8 cellular contexts compared by ENCODE assay signal in the genomic region with DNA sequence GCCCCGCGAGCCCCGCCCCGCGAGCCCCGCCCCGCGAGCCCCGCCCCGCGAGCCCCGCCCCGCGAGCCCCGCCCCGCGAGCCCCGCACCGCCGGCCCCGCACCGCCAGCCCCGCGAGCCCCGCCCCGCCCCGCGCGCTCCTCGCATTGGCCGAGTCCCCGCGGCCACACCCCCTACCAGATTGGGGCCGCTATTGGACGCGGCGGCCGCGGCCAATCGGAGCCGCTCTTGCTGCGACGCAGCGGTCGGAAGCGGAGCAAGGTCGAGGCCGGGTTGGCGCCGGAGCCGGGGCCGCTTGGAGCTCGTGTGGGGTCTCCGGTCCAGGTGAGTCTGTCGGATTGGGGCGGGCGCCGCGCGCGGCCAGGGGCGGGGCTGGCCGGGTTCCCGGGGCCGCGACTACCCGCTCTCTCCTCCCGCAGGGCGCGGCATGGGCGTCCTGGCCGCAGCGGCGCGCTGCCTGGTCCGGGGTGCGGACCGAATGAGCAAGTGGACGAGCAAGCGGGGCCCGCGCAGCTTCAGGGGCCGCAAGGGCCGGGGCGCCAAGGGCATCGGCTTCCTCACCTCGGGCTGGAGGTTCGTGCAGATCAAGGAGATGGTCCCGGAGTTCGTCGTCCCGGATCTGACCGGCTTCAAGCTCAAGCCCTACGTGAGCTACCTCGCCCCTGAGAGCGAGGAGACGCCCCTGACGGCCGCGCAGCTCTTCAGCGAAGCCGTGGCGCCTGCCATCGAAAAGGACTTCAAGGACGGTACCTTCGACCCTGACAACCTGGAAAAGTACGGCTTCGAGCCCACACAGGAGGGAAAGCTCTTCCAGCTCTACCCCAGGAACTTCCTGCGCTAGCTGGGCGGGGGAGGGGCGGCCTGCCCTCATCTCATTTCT. TPM values are rescaled to one million over a fixed set of nuclear protein-coding genes. Genes with fewer than 3 reads are reported as not detected.
A peak's percentile ranks its signal among the peaks of the same experiment; 100 is the strongest.
DNase-seq lines count a peak whose midpoint lies in the region; ATAC-seq, FAIRE-seq and TF ChIP-seq lines count a peak whose summit lies in the region.

A gene (plus strand): TSS at position 224 of the 879 bp plus-strand sequence. CDS start 203 bp downstream, at position 427.

- H3K9me3 ChIP-seq in pancreas, result no peaks in the 10 kb centered on the region
- H3K9me3 ChIP-seq in thyroid gland, result no peaks in the 10 kb centered on the region

- H3K27ac Mint-ChIP-seq in activated naive CD8-positive, alpha-beta T cell treated with anti-CD3 and anti-CD28 coated beads, Interleukin-2, amount 10 ng/mL, durations not matched to agents 7 days and 5 days, result peak within 1 kb of the TSS; percentile 69

- no peak for TF ChIP-seq CTCF in pancreas (IDR thresholded peaks at IDR 0.05)
- TF ChIP-seq CTCF in thyroid gland (IDR thresholded peaks at IDR 0.05), result no peak

- intact Hi-C loops in head of caudate nucleus (cut with DNase I), result loop anchor here (5.0 kb wide), 1 partner anchor 40 kb away; a partner anchor contains a TSS
- intact Hi-C loops in pancreas (cut with DNase I), result no loop called here
- intact Hi-C loops in thyroid gland (cut with DNase I), result loop anchor here (10.0 kb wide), 1 partner anchor 63 kb away; a partner anchor contains a TSS

- CTCF ChIA-PET in HEK293T (lab: Yijun Ruan, JAX), result interaction anchor here (0.8 kb wide), 1 partner anchor 12 kb away, joined by 3 read pairs; no protein-coding TSS in a partner anchor

- H3K4me3 ChIP-seq in pancreas (peak within 1 kb of the TSS; percentile 69 to 93 (median 78)), thyroid gland (replicated peaks in 1 of 3) (peak within 1 kb of the TSS; percentile 7 to 89 (median 78))

- H3K4me1 ChIP-seq in pancreas (peaks cover 0 to 6% (median 3%) of the 10 kb centered on the region in 3 donors), thyroid gland (peaks cover 27 to 29% of the 10 kb centered on the region in 2 donors)

- peak within 1 kb of the TSS; percentile 77 for H3K4me3 Mint-ChIP-seq in activated naive CD8-positive, alpha-beta T cell treated with anti-CD3 and anti-CD28 coated beads, Interleukin-2, amount 10 ng/mL, durations not matched to agents 7 days and 5 days

- 1% methylated on average over 60 to 108 of the region's 111 CpGs for WGBS in pancreas, 2 donors
- WGBS in thyroid gland, 2 donors, result 5 to 9% methylated on average over 15 to 28 of the region's 111 CpGs

- FAIRE-seq in pancreas (lab: Jason Lieb, UNC), result no peak

- TF ChIP-seq POLR2A in thyroid gland (IDR thresholded peaks at IDR 0.05), result peak in 1 of 2 donors; percentile 72

- H3K27me3 Mint-ChIP-seq in activated naive CD8-positive, alpha-beta T cell treated with anti-CD3 and anti-CD28 coated beads, Interleukin-2, amount 10 ng/mL, durations not matched to agents 7 days and 5 days, result no peaks in the 10 kb centered on the region

- H3K27me3 ChIP-seq in pancreas (no peaks in the 10 kb centered on the region), thyroid gland (no peaks in the 10 kb centered on the region)

- peak within 1 kb of the TSS; percentile 72 to 86 (median 82) for H3K27ac ChIP-seq in pancreas
- peak within 1 kb of the TSS; percentile 69 to 92 (median 87) for H3K27ac ChIP-seq in thyroid gland

- no peaks in the 10 kb centered on the region for H3K9me3 Mint-ChIP-seq in activated naive CD8-positive, alpha-beta T cell treated with anti-CD3 and anti-CD28 coated beads, Interleukin-2, amount 10 ng/mL, durations not matched to agents 7 days and 5 days

- DNase-seq in GM04503 (ENCODE audit: low read depth), result peak; percentile 31
- peak; percentile 98 for DNase-seq in HEK293T (ENCODE audit: extremely low spot score)
- DNase-seq in NCI-H1092 (lab: John Stamatoyannopoulos, UW), result peak; percentile 93
- DNase-seq in SW 1271 (lab: John Stamatoyannopoulos, UW), result peak; percentile 74 to 78
- DNase-seq in activated naive CD8-positive, alpha-beta T cell treated with anti-CD3 and anti-CD28 coated beads, Interleukin-2, amount 10 ng/mL, durations not matched to agents 7 days and 5 days, result peak; percentile 96
- DNase-seq in head of caudate nucleus, result peak; percentile 70 to 98 (median 91)
- peak; percentile 87 to 98 (median 90) for DNase-seq in pancreas
- peak; percentile 86 to 90 for DNase-seq in thyroid gland

- peaks cover 7% of the 10 kb centered on the region for H3K4me1 Mint-ChIP-seq in activated naive CD8-positive, alpha-beta T cell treated with anti-CD3 and anti-CD28 coated beads, Interleukin-2, amount 10 ng/mL, durations not matched to agents 7 days and 5 days

- POLR2A ChIA-PET in HEK293T (lab: Yijun Ruan, JAX), result interaction anchor here (0.8 to 1.8 kb wide), 9 partner anchors 8 to 422 kb away, joined by 3 to 7 read pairs (median 4); a partner anchor contains a TSS
- POLR2A ChIA-PET in activated naive CD8-positive, alpha-beta T cell treated with anti-CD3 and anti-CD28 coated beads, Interleukin-2, amount 10 ng/mL, durations not matched to agents 7 days and 5 days (lab: Charles Lee), result interaction anchor here (0.8 to 1.8 kb wide), 11 partner anchors 12 to 311 kb away, joined by 3 to 11 read pairs (median 5); a partner anchor contains a TSS

- H3K36me3 Mint-ChIP-seq in activated naive CD8-positive, alpha-beta T cell treated with anti-CD3 and anti-CD28 coated beads, Interleukin-2, amount 10 ng/mL, durations not matched to agents 7 days and 5 days, result peaks cover 4% of the 10 kb centered on the region

- H3K36me3 ChIP-seq in pancreas (peaks cover 0 to 7% (median 0%) of the 10 kb centered on the region in 3 donors), thyroid gland (peaks cover 0 to 5% of the 10 kb centered on the region in 2 donors)

- peak; percentile 91 for ATAC-seq in activated naive CD8-positive, alpha-beta T cell treated with anti-CD3 and anti-CD28 coated beads, Interleukin-2, amount 10 ng/mL, durations not matched to agents 7 days and 5 days (ENCODE audit: low read depth)
- ATAC-seq in pancreas, result peak; percentile 79 to 85 (median 82)

TF ChIP-seq in HEK293T, 16 proteins besides CTCF, POLR2A, EP300 and RAD21:
- TF ChIP-seq TARDBP (IDR thresholded peaks at IDR 0.05), result no peak
- 0 out of 2 replicates have a peak, but pooled peaks have one; percentile 30 for TF ChIP-seq L3MBTL2 (conservative IDR thresholded peaks at IDR 0.05)

RNA-seq across cellular contexts. Expression of the gene that starts here (rescaled TPM):
- total RNA-seq in activated naive CD8-positive, alpha-beta T cell treated with anti-CD3 and anti-CD28 coated beads, Interleukin-2, amount 10 ng/mL, durations not matched to agents 7 days and 5 days, result 10 to 100 TPM; 58.8 to 64.4 TPM
- total RNA-seq in pancreas (10 to 100 TPM; 16.6 to 30.1 (median 19.0) TPM), thyroid gland (10 to 100 TPM; 24.5 to 67.2 (median 47.7) TPM)
- polyA plus RNA-seq in pancreas, result 10 to 100 TPM; 49.6 to 74.1 TPM

Comparison
In these comparisons a context has a peak if more than half of its experiments do, and no peak if none do; other contexts are left out.
1. Peak in every context shown above with its lines: DNase-seq, ATAC-seq, H3K4me3 ChIP-seq and H3K27ac ChIP-seq.
2. DNase-seq: peak in every context shown above with its lines; median percentile 98 in HEK293T; 96 in activated naive CD8-positive, alpha-beta T cell treated with anti-CD3 and anti-CD28 coated beads, Interleukin-2, amount 10 ng/mL, durations not matched to agents 7 days and 5 days; 93 in NCI-H1092; 91 in head of caudate nucleus; 90 in pancreas; 88 in thyroid gland; 76 in SW 1271; 31 in GM04503.
3. intact Hi-C loops: an anchor here in head of caudate nucleus (5.0 kb wide) and thyroid gland (10.0 kb wide); none called in pancreas.